In genomic region chr11:10285148-10285802, GRCh38 we compare ENCODE assay signal across 1 cellular context.
TF ChIP-seq lines count a peak whose summit lies in the region.

No MANE protein-coding gene starts in this region.

TF ChIP-seq in HepG2, 621 proteins besides CTCF, POLR2A, EP300 and RAD21 (continued from another document and continues in another):
- TF ChIP-seq HMGXB3 (CRISPR knock-in tag; IDR thresholded peaks at IDR 0.05; ENCODE audit: borderline replicate concordance) (no peak), MED1 (CRISPR knock-in tag; IDR thresholded peaks at IDR 0.05) (peak; percentile 28; the same call in 1 of the 2 replicates), ZNF788 (CRISPR knock-in tag; IDR thresholded peaks at IDR 0.05; ENCODE audit: borderline replicate concordance) (no peak), ZNF10 (CRISPR knock-in tag; IDR thresholded peaks at IDR 0.05; ENCODE audit: borderline replicate concordance, low read depth) (no peak), SP5 (CRISPR knock-in tag; IDR thresholded peaks at IDR 0.05; ENCODE audit: borderline replicate concordance, low read depth) (no peak), HNRNPUL1 (IDR thresholded peaks at IDR 0.05; ENCODE audit: low read depth, low read length) (no peak), PCBP2 (optimal IDR thresholded peaks at IDR 0.05; ENCODE audit: low read depth, low read length, poor library complexity, severe bottlenecking) (no peak), NFRKB (IDR thresholded peaks at IDR 0.05) (no peak), MTA1 (CRISPR knock-in tag; IDR thresholded peaks at IDR 0.05; ENCODE audit: borderline replicate concordance) (no peak), KDM4B (CRISPR knock-in tag; IDR thresholded peaks at IDR 0.05) (no peak), HDAC1 (CRISPR knock-in tag; IDR thresholded peaks at IDR 0.05) (no peak), ZSCAN21 (CRISPR knock-in tag; IDR thresholded peaks at IDR 0.05; ENCODE audit: borderline replicate concordance) (no peak), ELF1 (CRISPR knock-in tag; IDR thresholded peaks at IDR 0.05) (no peak), ZNF816 (CRISPR knock-in tag; IDR thresholded peaks at IDR 0.05; ENCODE audit: borderline replicate concordance) (no peak), FUBP1 (CRISPR knock-in tag; IDR thresholded peaks at IDR 0.05; ENCODE audit: borderline replicate concordance) (no peak), FOXA3 (CRISPR knock-in tag; IDR thresholded peaks at IDR 0.05) (peak; percentile 94), CREB3 (CRISPR knock-in tag; IDR thresholded peaks at IDR 0.05) (no peak), UBTF (CRISPR knock-in tag; IDR thresholded peaks at IDR 0.05) (no peak), KIAA2018 (CRISPR knock-in tag; IDR thresholded peaks at IDR 0.05; ENCODE audit: borderline replicate concordance) (no peak), ZSCAN31 (CRISPR knock-in tag; IDR thresholded peaks at IDR 0.05; ENCODE audit: low read depth) (no peak), GATAD1 (CRISPR knock-in tag; IDR thresholded peaks at IDR 0.05) (no peak), YY1 (IDR thresholded peaks at IDR 0.05; ENCODE audit: insufficient read depth, insufficient replicate concordance, low read depth, low read length) (no peak), ZFP90 (CRISPR knock-in tag; IDR thresholded peaks at IDR 0.05; ENCODE audit: borderline replicate concordance) (no peak), ZHX2 (IDR thresholded peaks at IDR 0.05; ENCODE audit: low read depth) (no peak), ZHX2 (CRISPR knock-in tag; IDR thresholded peaks at IDR 0.05; ENCODE audit: borderline replicate concordance) (no peak), NCOA2 (CRISPR knock-in tag; IDR thresholded peaks at IDR 0.05) (peak; percentile 83), THAP11 (CRISPR knock-in tag; IDR thresholded peaks at IDR 0.05) (peak; percentile 60), PRDM4 (CRISPR knock-in tag; IDR thresholded peaks at IDR 0.05; ENCODE audit: borderline replicate concordance) (no peak)
